In genomic region chr9:112046181-112046580, GRCh38 we compare ENCODE assay signal across 16 cellular contexts.
DNase-seq lines count a peak whose midpoint lies in the region; ATAC-seq and TF ChIP-seq lines count a peak whose summit lies in the region.
"Had no signal": no experiment of that assay in that cellular context is flagged by ENCODE, and none has a peak within 500 bp of the region (broad histone marks: within the 10 kb centered on the region; RNA-seq: fewer than 3 reads in every experiment).

No MANE protein-coding gene starts in this region.

- no peaks in the 10 kb centered on the region for H3K36me3 Mint-ChIP-seq in activated T-helper 17 cell treated with anti-CD3 and anti-CD28 coated beads, Interleukin-2, amount 50 U/mL, for 72 hours (ENCODE audit: low read depth)

- ATAC-seq in SK-N-SH treated with all-trans-retinoic acid at 6 μM for 48 hours (no peak), upper lobe of right lung (peak; percentile 31)
- ATAC-seq in activated T-helper 17 cell treated with anti-CD3 and anti-CD28 coated beads, Interleukin-2, amount 50 U/mL, for 72 hours (replicated peaks) = peak; percentile 30
- ATAC-seq: WTC11 had no signal

- no peaks in the 10 kb centered on the region for H3K79me2 ChIP-seq in SK-N-SH (ENCODE audit: insufficient read depth)

- H3K36me3 ChIP-seq in SK-N-SH (replicated peaks in 1 of 2; ENCODE audit: control insufficient read depth in 1 of 2, insufficient read depth in 2 of 2, low read length in 1 of 2) (no peaks in the 10 kb centered on the region), upper lobe of right lung (no peaks in the 10 kb centered on the region), tibial artery (no peaks in the 10 kb centered on the region)

- no peak overlapping the region for H3K4me3 ChIP-seq in SK-N-SH (ENCODE audit: low read depth in 2 of 2, low read length in 1 of 2)
- no peak overlapping the region for H3K4me3 ChIP-seq in upper lobe of right lung
- H3K4me3 ChIP-seq in tibial artery = no peak overlapping the region
- H3K4me3 ChIP-seq: lung had no signal

- H3K27ac ChIP-seq in SK-N-SH (ENCODE audit: low read depth in 2 of 2, low read length in 1 of 2) = peak overlapping the region in 1 of 2 experiments; percentile 55; a peak in 2 of 4 replicates
- H3K27ac ChIP-seq in upper lobe of right lung = no peak overlapping the region
- H3K27ac ChIP-seq in tibial artery = no peak overlapping the region
- H3K27ac ChIP-seq: 22Rv1 had no signal

- peaks cover 37% of the 10 kb centered on the region for H3F3A ChIP-seq in SK-N-SH (replicated peaks; ENCODE audit: insufficient read depth)

- TF ChIP-seq CTCF in SK-N-SH (IDR thresholded peaks at IDR 0.05) = no peak
- no peak for TF ChIP-seq CTCF in upper lobe of right lung (IDR thresholded peaks at IDR 0.05)
- no peak for TF ChIP-seq CTCF in tibial artery (IDR thresholded peaks at IDR 0.05)

- peaks cover 13% of the 10 kb centered on the region for H3K4me1 Mint-ChIP-seq in activated T-helper 17 cell treated with anti-CD3 and anti-CD28 coated beads, Interleukin-2, amount 50 U/mL, for 72 hours

- POLR2A ChIA-PET in SK-N-SH (lab: Yijun Ruan, JAX) = no interaction called here

- H3K9me2 ChIP-seq in SK-N-SH = no peaks in the 10 kb centered on the region

- CTCF ChIA-PET in SK-N-SH (lab: Yijun Ruan, JAX) = interaction anchor here (0.7 kb wide), 1 partner anchor 102 kb away, joined by 3 read pairs; no protein-coding TSS in a partner anchor

- H3K4me1 ChIP-seq in SK-N-SH (ENCODE audit: control insufficient read depth in 1 of 2, insufficient read depth in 2 of 2, low read depth in 1 of 2, low read length in 1 of 2) (peaks cover 13 to 42% of the 10 kb centered on the region in 2 experiments), upper lobe of right lung (peaks cover 18% of the 10 kb centered on the region), tibial artery (peaks cover 0 to 34% (median 18%) of the 10 kb centered on the region in 4 donors)

- no peak for TF ChIP-seq RAD21 in SK-N-SH (IDR thresholded peaks at IDR 0.05; ENCODE audit: low read length)

- no peak overlapping the region for H3K4me3 Mint-ChIP-seq in activated T-helper 17 cell treated with anti-CD3 and anti-CD28 coated beads, Interleukin-2, amount 50 U/mL, for 72 hours
- H3K4me3 Mint-ChIP-seq: activated naive CD4-positive, alpha-beta T cell treated with anti-CD3 and anti-CD28 coated beads, Interleukin-2, amount 10 ng/mL, durations not matched to agents 7 days and 5 days; H9; WTC11 had no signal

- H2AFZ ChIP-seq in SK-N-SH (ENCODE audit: low read depth) = no peak overlapping the region

- 0 out of 4 replicates have a peak, but pooled peaks of 1 of the 2 experiments have one; percentile 14 for TF ChIP-seq EP300 in SK-N-SH (IDR thresholded peaks at IDR 0.05; ENCODE audit: borderline replicate concordance in 1 of 2, low read depth in 1 of 2, low read length in 1 of 2)

- no peaks in the 10 kb centered on the region for H3K27me3 Mint-ChIP-seq in activated T-helper 17 cell treated with anti-CD3 and anti-CD28 coated beads, Interleukin-2, amount 50 U/mL, for 72 hours

- no peak overlapping the region for H3K9ac ChIP-seq in SK-N-SH

- H3K9me3 ChIP-seq in SK-N-SH (0 out of 2 replicates have a peak, but pooled peaks cover 6% of the 10 kb centered on the region), upper lobe of right lung (no peaks in the 10 kb centered on the region), tibial artery (no peaks in the 10 kb centered on the region)

- H4K20me1 ChIP-seq in SK-N-SH (ENCODE audit: insufficient read depth) = no peaks in the 10 kb centered on the region

- peaks cover 4% of the 10 kb centered on the region for H3K9me3 Mint-ChIP-seq in activated T-helper 17 cell treated with anti-CD3 and anti-CD28 coated beads, Interleukin-2, amount 50 U/mL, for 72 hours
- H3K9me3 Mint-ChIP-seq: H9 had no signal

- H3K4me2 ChIP-seq in SK-N-SH = no peak overlapping the region

- DNase-seq in SK-N-SH (no peak), fibroblast of peridontal ligament (ENCODE audit: extremely low read depth) (peak; percentile 81), upper lobe of right lung (no peak), tibial artery (no peak), NCI-H1930 (lab: John Stamatoyannopoulos, UW) (no peak)
- no peak for DNase-seq in activated T-cell treated with anti-CD3 and anti-CD28 coated beads, Interleukin-2, amount 50 U/mL, for 48 hours
- DNase-seq: activated naive CD4-positive, alpha-beta T cell treated with anti-CD3 and anti-CD28 coated beads, Interleukin-2, amount 10 ng/mL, durations not matched to agents 7 days and 5 days; caudate nucleus; COR-L47; H9; MV-4-11 had no signal

- intact Hi-C loops in upper lobe of right lung (cut with DNase I) = no loop called here
- intact Hi-C loops in tibial artery (cut with DNase I; ENCODE audit: low total_unique reads) = no loop called here

- no peaks in the 10 kb centered on the region for H3K27me3 ChIP-seq in SK-N-SH (ENCODE audit: insufficient read depth)
- H3K27me3 ChIP-seq in upper lobe of right lung = no peaks in the 10 kb centered on the region
- no peaks in the 10 kb centered on the region for H3K27me3 ChIP-seq in tibial artery

- H3K27ac Mint-ChIP-seq in activated T-helper 17 cell treated with anti-CD3 and anti-CD28 coated beads, Interleukin-2, amount 50 U/mL, for 72 hours = no peak overlapping the region
- H3K27ac Mint-ChIP-seq: activated naive CD4-positive, alpha-beta T cell treated with anti-CD3 and anti-CD28 coated beads, Interleukin-2, amount 10 ng/mL, durations not matched to agents 7 days and 5 days; WTC11 had no signal

TF ChIP-seq in SK-N-SH, 30 proteins besides CTCF, POLR2A, EP300 and RAD21 (continues in another document):
- TF ChIP-seq MXI1 (IDR thresholded peaks at IDR 0.05; ENCODE audit: low read depth, low read length) (no peak), JUND (IDR thresholded peaks at IDR 0.05) (peak; percentile 45), MAX (IDR thresholded peaks at IDR 0.05; ENCODE audit: low read depth) (no peak), NRF1 (IDR thresholded peaks at IDR 0.05; ENCODE audit: low read depth, low read length) (no peak), ELF1 (IDR thresholded peaks at IDR 0.05) (no peak), PBX3 (IDR thresholded peaks at IDR 0.05) (peak; percentile 18; the same call in 1 of the 2 replicates), FOXM1 (IDR thresholded peaks at IDR 0.05; ENCODE audit: low read depth) (no peak), EZH2phosphoT487 (IDR thresholded peaks at IDR 0.05; ENCODE audit: borderline replicate concordance, low read depth) (no peak), TEAD4 (IDR thresholded peaks at IDR 0.05; ENCODE audit: borderline replicate concordance, insufficient read depth) (no peak), SIN3A (IDR thresholded peaks at IDR 0.05; ENCODE audit: borderline replicate concordance, low read depth, low read length) (no peak), TAF1 (IDR thresholded peaks at IDR 0.05; ENCODE audit: borderline replicate concordance, low read depth, low read length) (no peak), NFIC (IDR thresholded peaks at IDR 0.05; ENCODE audit: borderline replicate concordance) (no peak; the same call in 1 of the 2 replicates), FOSL2 (IDR thresholded peaks at IDR 0.05; ENCODE audit: borderline replicate concordance, low read depth) (peak; percentile 56), SMC3 (IDR thresholded peaks at IDR 0.05; ENCODE audit: low read depth, low read length) (no peak)

TF ChIP-seq in SK-N-SH treated with all-trans-retinoic acid at 6 μM for 48 hours, 23 proteins besides CTCF, POLR2A, EP300 and RAD21 (continues in another document):
- TF ChIP-seq ZNF565 (CRISPR knock-in tag; conservative IDR thresholded peaks at IDR 0.05; ENCODE audit: low read depth) = no peak
- TF ChIP-seq ARNTL (CRISPR knock-in tag; IDR thresholded peaks at IDR 0.05; ENCODE audit: borderline replicate concordance, low read depth) = no peak
- TF ChIP-seq OSR1 (CRISPR knock-in tag; IDR thresholded peaks at IDR 0.05) = no peak
- no peak for TF ChIP-seq ZFP30 (CRISPR knock-in tag; IDR thresholded peaks at IDR 0.05)
- TF ChIP-seq PPARA (CRISPR knock-in tag; IDR thresholded peaks at IDR 0.05; ENCODE audit: borderline replicate concordance) = no peak
- no peak for TF ChIP-seq CREB5 (CRISPR knock-in tag; IDR thresholded peaks at IDR 0.05; ENCODE audit: low read depth)
- no peak for TF ChIP-seq CSDC2 (CRISPR knock-in tag; IDR thresholded peaks at IDR 0.05)
- no peak for TF ChIP-seq CSRNP3 (CRISPR knock-in tag; IDR thresholded peaks at IDR 0.05)
- no peak for TF ChIP-seq ZNF70 (CRISPR knock-in tag; IDR thresholded peaks at IDR 0.05)
